In genomic region chr4:83231620-83232056, GRCh38 we compare ENCODE assay signal across 9 cellular contexts. TPM values are rescaled to one million over a fixed set of nuclear protein-coding genes. Genes with fewer than 3 reads are reported as not detected.
DNase-seq lines count a peak whose midpoint lies in the region; ATAC-seq, FAIRE-seq and TF ChIP-seq lines count a peak whose summit lies in the region.
"Had no signal": no experiment of that assay in that cellular context is flagged by ENCODE, and none has a peak within 500 bp of the region (broad histone marks: within the 10 kb centered on the region; RNA-seq: fewer than 3 reads in every experiment).

No MANE protein-coding gene starts in this region.

- H3K4me1 Mint-ChIP-seq in activated B cell treated with CpG ODN at 0.5 μM for 24 hours (peaks cover 52% of the 10 kb centered on the region), progenitor cell of endocrine pancreas (ENCODE audit: low read depth) (peaks cover 21% of the 10 kb centered on the region)

- H3K4me3 ChIP-seq in AG10803 (ENCODE audit: low read length) (no peak overlapping the region), spleen (no peak overlapping the region), WERI-Rb-1 (ENCODE audit: low read depth, low read length) (no peak overlapping the region)
- H3K4me3 ChIP-seq: pancreas had no signal

- POLR2A ChIA-PET in activated B cell treated with CpG ODN at 0.5 μM for 24 hours (lab: Charles Lee): interaction anchor here (0.6 to 1.3 kb wide), 6 partner anchors 10 to 118 kb away, joined by 3 to 8 read pairs (median 6); no protein-coding TSS in a partner anchor

- DNase-seq in AG10803 (ENCODE audit: low read depth): peak; percentile 78
- no peak for DNase-seq in activated B cell treated with CpG ODN at 0.5 μM for 24 hours
- DNase-seq in spleen: no peak
- DNase-seq in progenitor cell of endocrine pancreas (ENCODE audit: low spot score, unreplicated experiment): no peak
- DNase-seq in H54 (ENCODE audit: insufficient read length, low spot score): no peak
- no peak for DNase-seq in WERI-Rb-1
- DNase-seq: pancreas had no signal

- FAIRE-seq in H54 (lab: Jason Lieb, UNC): no peak
- FAIRE-seq: pancreas had no signal

- H3K4me1 ChIP-seq in spleen: peaks cover 14 to 57% (median 36%) of the 10 kb centered on the region in 6 donors
- H3K4me1 ChIP-seq: pancreas had no signal

- 0 to 23% (median 13%) methylated on average over 1 of the region's 1 CpG for whole genome bisulfite sequencing in spleen, 5 donors

- no peaks in the 10 kb centered on the region for H3K36me3 ChIP-seq in spleen
- no peaks in the 10 kb centered on the region for H3K36me3 ChIP-seq in WERI-Rb-1
- H3K36me3 ChIP-seq: pancreas had no signal

- H3K9me3 ChIP-seq in spleen (no peaks in the 10 kb centered on the region), WERI-Rb-1 (ENCODE audit: severe bottlenecking) (no peaks in the 10 kb centered on the region)
- H3K9me3 ChIP-seq: pancreas had no signal

- H3K27ac Mint-ChIP-seq in activated B cell treated with CpG ODN at 0.5 μM for 24 hours (peak overlapping the region; percentile 85), progenitor cell of endocrine pancreas (no peak overlapping the region)

- H3K9me3 Mint-ChIP-seq in activated B cell treated with CpG ODN at 0.5 μM for 24 hours: peaks cover 2% of the 10 kb centered on the region
- H3K9me3 Mint-ChIP-seq in progenitor cell of endocrine pancreas (ENCODE audit: low read depth): no peaks in the 10 kb centered on the region

- ATAC-seq in GM19043 (IDR thresholded peaks at IDR 0.05; ENCODE audit: low read depth, unreplicated experiment) (peak; percentile 72), HG03175 (IDR thresholded peaks at IDR 0.05; ENCODE audit: unreplicated experiment) (peak; percentile 71), activated B cell treated with CpG ODN at 0.5 μM for 24 hours (ENCODE audit: low read depth) (peak; percentile 78)

- CTCF ChIA-PET in activated B cell treated with CpG ODN at 0.5 μM for 24 hours (lab: Charles Lee): no interaction called here

- TF ChIP-seq POLR2A in spleen (IDR thresholded peaks at IDR 0.05) (no peak), H54 (IDR thresholded peaks at IDR 0.05; ENCODE audit: low read depth, low read length) (no peak)

- intact Hi-C loops in activated B cell treated with CpG ODN at 0.5 μM for 24 hours (cut with micrococcal nuclease): loop anchor here (1.0 kb wide), 2 partner anchors 9 to 14 kb away; no protein-coding TSS in a partner anchor
- intact Hi-C loops in spleen (cut with DNase I; ENCODE audit: low total_unique reads): no loop called here

- H3K36me3 Mint-ChIP-seq in activated B cell treated with CpG ODN at 0.5 μM for 24 hours (ENCODE audit: low read depth) (peaks cover 2% of the 10 kb centered on the region), progenitor cell of endocrine pancreas (ENCODE audit: insufficient read depth) (peaks cover 2% of the 10 kb centered on the region)

- peak overlapping the region; percentile 67 for H3K4me3 Mint-ChIP-seq in activated B cell treated with CpG ODN at 0.5 μM for 24 hours
- no peak overlapping the region for H3K4me3 Mint-ChIP-seq in progenitor cell of endocrine pancreas (ENCODE audit: low read depth)

- H3K27ac ChIP-seq in spleen: peak overlapping the region in 7 of 8 donors; percentile 37 to 79 (median 65)
- H3K27ac ChIP-seq in WERI-Rb-1: no peak overlapping the region
- H3K27ac ChIP-seq: pancreas had no signal

- H3K27me3 Mint-ChIP-seq in activated B cell treated with CpG ODN at 0.5 μM for 24 hours (no peaks in the 10 kb centered on the region), progenitor cell of endocrine pancreas (no peaks in the 10 kb centered on the region)

- no peak for TF ChIP-seq CTCF in AG10803 (conservative IDR thresholded peaks at IDR 0.05; ENCODE audit: low read length)
- no peak for TF ChIP-seq CTCF in activated B cell treated with CpG ODN at 0.5 μM for 24 hours (IDR thresholded peaks at IDR 0.05)
- TF ChIP-seq CTCF in spleen (IDR thresholded peaks at IDR 0.05 in 8 of 11, conservative IDR thresholded peaks at IDR 0.05 in 3 of 11): no peak
- no peak for TF ChIP-seq CTCF in progenitor cell of endocrine pancreas (IDR thresholded peaks at IDR 0.05; ENCODE audit: unreplicated experiment)
- no peak for TF ChIP-seq CTCF in WERI-Rb-1 (IDR thresholded peaks at IDR 0.05; ENCODE audit: low read depth, low read length)

- no peaks in the 10 kb centered on the region for H3K27me3 ChIP-seq in spleen (replicated peaks in 1 of 7)
- no peaks in the 10 kb centered on the region for H3K27me3 ChIP-seq in WERI-Rb-1 (ENCODE audit: insufficient read depth, low read depth, severe bottlenecking)
- H3K27me3 ChIP-seq: pancreas had no signal

RNA-seq across cellular contexts. Expression of gene COQ2, which starts 53.0 kb away (rescaled TPM):
- total RNA-seq in activated B cell treated with CpG ODN at 0.5 μM for 24 hours: 15.2 and 18.8 TPM in 2 replicates
- 10 to 100 TPM; 16.2 to 26.9 (median 24.1) TPM for total RNA-seq in spleen
- polyA plus RNA-seq in spleen: 1 to 10 TPM; 5.4 to 9.1 (median 8.2) TPM
- 19.2 and 20.2 TPM in 2 replicates for total RNA-seq in progenitor cell of endocrine pancreas
